ENCODE assay signal across 8 cellular contexts in genomic region chr17:47895856-47896671, GRCh38. TPM values are rescaled to one million over a fixed set of nuclear protein-coding genes. Genes with fewer than 3 reads are reported as not detected.
A peak's percentile ranks its signal among the peaks of the same experiment; 100 is the strongest.
DNase-seq lines count a peak whose midpoint lies in the region; ATAC-seq and TF ChIP-seq lines count a peak whose summit lies in the region.

SP2 (plus strand) TSS chr17:47896236; CDS start chr17:47896287, 51 bp downstream.

- ATAC-seq in GM19328 (IDR thresholded peaks at IDR 0.05; ENCODE audit: unreplicated experiment) (peak; percentile 87), HG03520 (IDR thresholded peaks at IDR 0.05; ENCODE audit: unreplicated experiment) (peak; percentile 91), left colon (peak; percentile 83)

- peak within 1 kb of the TSS; percentile 96 for H3K9ac ChIP-seq in BLaER1

- H3K27me3 ChIP-seq in BLaER1, result no peaks in the 10 kb centered on the region

- H3K4me3 ChIP-seq in BLaER1 (peak within 1 kb of the TSS; percentile 74), coronary artery (peak within 1 kb of the TSS; percentile 85)

- H3K4me2 ChIP-seq in BLaER1, result peak within 1 kb of the TSS; percentile 97

- DNase-seq in NCI-H69 (lab: John Stamatoyannopoulos, UW) (peak; percentile 100), coronary artery (ENCODE audit: low spot score) (peak; percentile 100), left colon (peak; percentile 99 to 100)
- DNase-seq in activated CD4-positive, alpha-beta T cell treated with anti-CD3 and anti-CD28 coated beads, Interleukin-2, amount 10 ng/mL, durations not matched to agents 7 days and 5 days, result peak; percentile 100
- DNase-seq in stimulated activated CD4-positive, alpha-beta T cell treated with anti-CD3 and anti-CD28 coated beads, Interleukin-1b, Interleukin-23, amount 100 ng/mL, for 48 hours, result peak; percentile 100

- H3K27me3 Mint-ChIP-seq in activated CD4-positive, alpha-beta T cell treated with anti-CD3 and anti-CD28 coated beads, Interleukin-2, amount 10 ng/mL, durations not matched to agents 7 days and 5 days, result no peaks in the 10 kb centered on the region

- POLR2A ChIA-PET in activated CD4-positive, alpha-beta T cell treated with anti-CD3 and anti-CD28 coated beads, Interleukin-2, amount 10 ng/mL, durations not matched to agents 7 days and 5 days (lab: Charles Lee), result interaction anchor here (0.6 to 1.4 kb wide), 5 partner anchors 45 to 119 kb away, joined by 3 to 6 read pairs (median 5); partner anchors contain the start of genes CDK5RAP3, LRRC46, MRPL10 and SP6

- H3K27ac ChIP-seq in BLaER1, result peak within 1 kb of the TSS; percentile 98
- peak within 1 kb of the TSS; percentile 100 for H3K27ac ChIP-seq in coronary artery

- TF ChIP-seq CTCF in coronary artery (IDR thresholded peaks at IDR 0.05), result no peak

- intact Hi-C loops in left colon (cut with DNase I, micrococcal nuclease), result no loop called here

- 0 out of 2 replicates have a peak, but pooled peaks cover 3% of the 10 kb centered on the region for H3K36me3 ChIP-seq in BLaER1

- H3K4me1 Mint-ChIP-seq in activated CD4-positive, alpha-beta T cell treated with anti-CD3 and anti-CD28 coated beads, Interleukin-2, amount 10 ng/mL, durations not matched to agents 7 days and 5 days, result peaks cover 54% of the 10 kb centered on the region

- H3K27ac Mint-ChIP-seq in activated CD4-positive, alpha-beta T cell treated with anti-CD3 and anti-CD28 coated beads, Interleukin-2, amount 10 ng/mL, durations not matched to agents 7 days and 5 days, result peak within 1 kb of the TSS; percentile 100

- peaks cover 18% of the 10 kb centered on the region; the same call in 1 of the 2 replicates for H4K20me1 ChIP-seq in BLaER1

- peak within 1 kb of the TSS; percentile 93 for H3K4me3 Mint-ChIP-seq in activated CD4-positive, alpha-beta T cell treated with anti-CD3 and anti-CD28 coated beads, Interleukin-2, amount 10 ng/mL, durations not matched to agents 7 days and 5 days

- H3K36me3 Mint-ChIP-seq in activated CD4-positive, alpha-beta T cell treated with anti-CD3 and anti-CD28 coated beads, Interleukin-2, amount 10 ng/mL, durations not matched to agents 7 days and 5 days (ENCODE audit: low read depth), result peaks cover 26% of the 10 kb centered on the region

- no peaks in the 10 kb centered on the region for H3K9me3 ChIP-seq in BLaER1

- peaks cover 58% of the 10 kb centered on the region for H3K4me1 ChIP-seq in BLaER1

- H3K9me3 Mint-ChIP-seq in activated CD4-positive, alpha-beta T cell treated with anti-CD3 and anti-CD28 coated beads, Interleukin-2, amount 10 ng/mL, durations not matched to agents 7 days and 5 days, result no peaks in the 10 kb centered on the region

- CTCF ChIA-PET in activated CD4-positive, alpha-beta T cell treated with anti-CD3 and anti-CD28 coated beads, Interleukin-2, amount 10 ng/mL, durations not matched to agents 7 days and 5 days (lab: Charles Lee), result interaction anchor here (1.1 to 15.3 kb wide), 6 partner anchors 10 to 74 kb away, joined by 3 to 344 read pairs (median 6); partner anchors contain the start of genes LRRC46, MRPL10, SCRN2 and SP6

RNA-seq across cellular contexts. Expression of gene SP2, which starts in this region (rescaled TPM):
- total RNA-seq in activated CD4-positive, alpha-beta T cell treated with anti-CD3 and anti-CD28 coated beads, Interleukin-2, amount 10 ng/mL, durations not matched to agents 7 days and 5 days, result 10 to 100 TPM; 27.6 to 33.8 TPM
- 10 to 100 TPM; 21.7 to 22.3 TPM for total RNA-seq in left colon

Comparison
In these comparisons a context has a peak if more than half of its experiments do, and no peak if none do; other contexts are left out.
1. Peak in every context shown above with its lines: DNase-seq, ATAC-seq, H3K4me3 ChIP-seq and H3K27ac ChIP-seq.